ENCODE assay signal across 33 cellular contexts in genomic region chr2:46194856-46195255, GRCh38.
"Had no signal": no experiment of that assay in that cellular context is flagged by ENCODE, and none has a peak within 500 bp of the region (broad histone marks: within the 10 kb centered on the region; RNA-seq: fewer than 3 reads in every experiment).

No MANE protein-coding gene starts in this region.

- H3K27ac ChIP-seq: Peyer's patch, SJSA1, WERI-Rb-1 had no signal

- H3K4me3 ChIP-seq: MG63, Peyer's patch, SJSA1 had no signal

- H3K9me3 ChIP-seq: MG63, Peyer's patch, SJSA1 had no signal

- H3K27me3 ChIP-seq: MG63, Peyer's patch, SJSA1 had no signal

- H3K36me3 ChIP-seq: MG63, Peyer's patch, SJSA1, WERI-Rb-1 had no signal

- ATAC-seq: activated CD8-positive, alpha-beta memory T cell treated with anti-CD3 and anti-CD28 coated beads, Interleukin-2, amount 10 ng/mL, durations not matched to agents 7 days and 5 days; activated naive CD8-positive, alpha-beta T cell treated with anti-CD3 and anti-CD28 coated beads, Interleukin-2, amount 50 U/mL, for 24 hours; PC-3 had no signal

- H3K4me1 ChIP-seq: Peyer's patch, SJSA1 had no signal

- FAIRE-seq: bronchial epithelial cell had no signal

- DNase-seq: activated CD4-positive, alpha-beta T cell treated with anti-CD3 and anti-CD28 coated beads for 1 hour; activated CD4-positive, alpha-beta T cell treated with anti-CD3 and anti-CD28 coated beads, Interleukin-2, amount 10 ng/mL, durations not matched to agents 7 days and 5 days; activated CD4-positive, alpha-beta T cell treated with anti-CD3 and anti-CD28 coated beads, Interleukin-2, amount 50 U/mL, for 48 hours; activated CD4-positive, CD25-positive, alpha-beta regulatory T cell; activated CD8-positive, alpha-beta memory T cell treated with anti-CD3 and anti-CD28 coated beads, Interleukin-2, amount 10 ng/mL, durations not matched to agents 7 days and 5 days; activated CD8-positive, alpha-beta memory T cell treated with anti-CD3 and anti-CD28 coated beads, Interleukin-2, amount 50 U/mL, for 48 hours; activated effector memory CD4-positive, alpha-beta T cell treated with Interleukin-2 at 50 U/mL for 16 hours; activated naive CD4-positive, alpha-beta T cell treated with anti-CD3 and anti-CD28 coated beads, Interleukin-2, amount 10 ng/mL, durations not matched to agents 7 days and 5 days; activated naive CD8-positive, alpha-beta T cell treated with anti-CD3 and anti-CD28 coated beads, Interleukin-2, amount 50 U/mL, for 24 hours; activated T-cell treated with anti-CD3 and anti-CD28 coated beads, Interleukin-2, amount 50 U/mL, for 48 hours; anterior cingulate cortex; caudate nucleus; cerebellar nuclear complex; Kasumi-1; MG63; NCI-H1048; NCI-H1105 treated with DMSO at 0.1 percent for 48 hours; NCI-H1436; NCI-H1694; NCI-H1930; NCI-H2081 treated with DMSO at 0.1 percent for 48 hours; NCI-H226; NCI-H446 treated with DMSO at 0.1 percent for 48 hours; NCI-H524 treated with DMSO at 0.1 percent for 48 hours; PC-3; Peyer's patch; RPMI8226; SHP77 treated with DMSO at 0.1 percent for 48 hours; SW 1271; T1000; WERI-Rb-1 had no signal
